Comparison of ENCODE assay signal across 15 cellular contexts in the genomic region with DNA sequence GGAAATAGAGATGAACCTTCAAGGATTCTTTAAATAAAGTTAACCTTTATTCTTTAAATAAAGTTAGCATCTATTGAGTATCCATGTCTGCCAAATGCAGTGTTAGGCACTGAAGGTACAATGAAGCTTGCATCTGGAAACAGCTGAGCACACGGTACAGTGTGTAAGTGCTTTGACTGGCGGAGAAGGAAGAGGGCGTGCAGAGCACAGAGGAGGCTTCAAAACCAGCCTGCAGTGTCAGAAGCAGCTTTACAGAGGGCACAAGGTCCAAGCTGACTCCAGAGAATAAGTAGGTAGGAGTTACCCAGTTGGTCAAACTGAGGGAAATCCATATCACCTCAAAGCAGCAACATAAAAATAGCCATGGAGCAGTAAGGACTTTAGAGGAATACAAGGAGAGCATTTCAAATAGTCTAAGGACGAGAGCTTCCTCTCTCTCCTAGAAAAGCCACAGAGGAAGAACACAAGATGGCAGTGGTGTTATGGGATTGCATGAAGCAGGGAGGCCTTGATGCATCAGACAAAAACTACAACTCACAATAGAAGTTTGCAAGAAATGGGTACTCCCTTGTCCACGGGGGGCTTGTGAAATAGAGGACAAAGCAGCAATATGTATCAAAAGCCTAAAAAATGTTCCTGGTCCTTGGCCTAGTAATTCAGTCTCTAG.
DNase-seq lines count a peak whose midpoint lies in the region; ATAC-seq, FAIRE-seq and TF ChIP-seq lines count a peak whose summit lies in the region.
"Had no signal": no experiment of that assay in that cellular context is flagged by ENCODE, and none has a peak within 500 bp of the region (broad histone marks: within the 10 kb centered on the region; RNA-seq: fewer than 3 reads in every experiment).

No MANE protein-coding gene starts in this region.

- H3K4me3 ChIP-seq in HEK293 (ENCODE audit: low read depth, low read length) = no peak overlapping the region
- no peak overlapping the region for H3K4me3 ChIP-seq in astrocyte (ENCODE audit: insufficient read depth, low read depth, low read length)
- no peak overlapping the region for H3K4me3 ChIP-seq in keratinocyte (ENCODE audit: control insufficient read depth in 2 of 3, extremely low read depth in 1 of 3, insufficient read depth in 2 of 3, low read depth in 1 of 3, low read length in 3 of 3)
- H3K4me3 ChIP-seq: dorsolateral prefrontal cortex, SK-N-MC had no signal

- CTCF ChIA-PET in HEK293 (lab: Yijun Ruan, JAX) = interaction anchor here (0.6 to 1.6 kb wide), 3 partner anchors 11 to 274 kb away, joined by 3 to 7 read pairs (median 5); no protein-coding TSS in a partner anchor

- H2AFZ ChIP-seq in astrocyte (ENCODE audit: low read depth, low read length) (no peak overlapping the region), keratinocyte (ENCODE audit: control insufficient read depth, low read length) (peak overlapping the region; percentile 81)

- H3K27me3 ChIP-seq in astrocyte (ENCODE audit: insufficient read depth, low read length) (no peaks in the 10 kb centered on the region), keratinocyte (ENCODE audit: control insufficient read depth, extremely low read depth, insufficient read depth, low read length) (no peaks in the 10 kb centered on the region)
- H3K27me3 ChIP-seq: dorsolateral prefrontal cortex had no signal

- H3K27ac ChIP-seq in HEK293 (ENCODE audit: extremely low read depth, low read depth, low read length) (no peak overlapping the region), astrocyte (ENCODE audit: low read depth, low read length) (no peak overlapping the region), keratinocyte (ENCODE audit: control insufficient read depth, insufficient read depth, low read length) (no peak overlapping the region)
- H3K27ac ChIP-seq: dorsolateral prefrontal cortex, SK-N-MC had no signal

- H3K27me3 Mint-ChIP-seq in astrocyte (ENCODE audit: low read depth, unreplicated experiment) = no peaks in the 10 kb centered on the region

- no peaks in the 10 kb centered on the region for H3K79me2 ChIP-seq in astrocyte (ENCODE audit: insufficient read depth, low read length)
- no peaks in the 10 kb centered on the region for H3K79me2 ChIP-seq in keratinocyte (ENCODE audit: control insufficient read depth, insufficient read depth, low read length)

- POLR2A ChIA-PET in HEK293 (lab: Yijun Ruan, JAX) = no interaction called here

- H3K4me2 ChIP-seq in astrocyte (ENCODE audit: low read length) (no peak overlapping the region), keratinocyte (ENCODE audit: control insufficient read depth, extremely low read depth, insufficient read depth, low read depth, low read length) (no peak overlapping the region)

- DNase-seq in AG20443 (ENCODE audit: low spot score) (peak; percentile 25), astrocyte (ENCODE audit: low read depth) (no peak), keratinocyte (ENCODE audit: low read depth, low spot score) (no peak), NCI-H524 treated with DMSO at 0.1 percent for 48 hours (lab: John Stamatoyannopoulos, UW) (no peak), HK-2 (ENCODE audit: unreplicated experiment) (no peak)
- DNase-seq in central memory CD4-positive, alpha-beta T cell = no peak
- DNase-seq: activated naive CD4-positive, alpha-beta T cell; dorsolateral prefrontal cortex; naive B cell; NCI-H2171 had no signal

- dilution Hi-C loops in keratinocyte (cut with MboI; ENCODE audit: extremely low pct_ligation_motif_present, low sequenced_read_pairs) = loop anchor here (5.0 kb wide), 1 partner anchor 132 kb away; no protein-coding TSS in a partner anchor

- no peak overlapping the region for H3K4me3 Mint-ChIP-seq in astrocyte (ENCODE audit: unreplicated experiment)
- H3K4me3 Mint-ChIP-seq: naive B cell; stimulated activated naive CD8-positive, alpha-beta T cell treated with anti-CD3 and anti-CD28 coated beads, Interleukin-15, Interleukin-2, amounts not matched to agents 100 ng/mL and 50 ng/mL, for 24 hours had no signal

- H3K4me1 ChIP-seq in HEK293 (ENCODE audit: control insufficient read depth, insufficient read depth, low read length) (no peaks in the 10 kb centered on the region), astrocyte (ENCODE audit: insufficient read depth, low read length) (no peaks in the 10 kb centered on the region), keratinocyte (ENCODE audit: control insufficient read depth, extremely low read depth, insufficient read depth, low read length) (peaks cover 24% of the 10 kb centered on the region)

- no peak overlapping the region for H3K27ac Mint-ChIP-seq in astrocyte (ENCODE audit: unreplicated experiment)
- H3K27ac Mint-ChIP-seq: stimulated activated naive CD8-positive, alpha-beta T cell treated with anti-CD3 and anti-CD28 coated beads, Interleukin-15, Interleukin-2, amounts not matched to agents 100 ng/mL and 50 ng/mL, for 24 hours had no signal

- peaks cover 5% of the 10 kb centered on the region for H3K4me1 Mint-ChIP-seq in astrocyte (ENCODE audit: low read depth, unreplicated experiment)
- H3K4me1 Mint-ChIP-seq: naive B cell had no signal

- peak; percentile 38; the same call in 1 of the 2 replicates for TF ChIP-seq CTCF in HEK293 (tag by site-specific recombination; IDR thresholded peaks at IDR 0.05)
- TF ChIP-seq CTCF in astrocyte (IDR thresholded peaks at IDR 0.05; ENCODE audit: insufficient read depth, low read depth, low read length) = peak; percentile 15
- peak; percentile 53 to 70 (median 63) for TF ChIP-seq CTCF in keratinocyte (optimal IDR thresholded peaks at IDR 0.05 in 1 of 3, IDR thresholded peaks at IDR 0.05 in 1 of 3, conservative IDR thresholded peaks at IDR 0.05 in 1 of 3; ENCODE audit: extremely low read depth in 1 of 3, insufficient read depth in 2 of 3, low read length in 3 of 3)

- FAIRE-seq in astrocyte (lab: Jason Lieb, UNC) = peak; percentile 23
- peak; percentile 87 for FAIRE-seq in keratinocyte (lab: Jason Lieb, UNC)
- FAIRE-seq: GM18507 had no signal

- H3K36me3 ChIP-seq in HEK293 (ENCODE audit: control insufficient read depth in 2 of 2, insufficient read depth in 1 of 2, low read length in 2 of 2) (no peaks in the 10 kb centered on the region), astrocyte (ENCODE audit: insufficient read depth, low read length) (no peaks in the 10 kb centered on the region), keratinocyte (ENCODE audit: control insufficient read depth in 2 of 2, extremely low read depth in 1 of 2, insufficient read depth in 2 of 2, low read length in 2 of 2) (no peaks in the 10 kb centered on the region)

- H3K9me3 ChIP-seq in HEK293 (ENCODE audit: control insufficient read depth, insufficient read depth, low read depth, low read length) = no peaks in the 10 kb centered on the region
- H3K9me3 ChIP-seq in astrocyte (ENCODE audit: insufficient read depth, low read depth, low read length) = no peaks in the 10 kb centered on the region
- no peaks in the 10 kb centered on the region for H3K9me3 ChIP-seq in keratinocyte (ENCODE audit: control insufficient read depth, low read depth, low read length)

- no peaks in the 10 kb centered on the region for H3K9me1 ChIP-seq in keratinocyte (ENCODE audit: control insufficient read depth, extremely low read depth, insufficient read depth, low read length)

- no peak overlapping the region for H3K9ac ChIP-seq in astrocyte (ENCODE audit: low read length)
- no peak overlapping the region for H3K9ac ChIP-seq in keratinocyte (ENCODE audit: control insufficient read depth, extremely low read depth, insufficient read depth, low read length)

- H3K9me3 Mint-ChIP-seq in astrocyte (ENCODE audit: unreplicated experiment) = peaks cover 6% of the 10 kb centered on the region
- H3K9me3 Mint-ChIP-seq: stimulated activated naive CD8-positive, alpha-beta T cell treated with anti-CD3 and anti-CD28 coated beads, Interleukin-15, Interleukin-2, amounts not matched to agents 100 ng/mL and 50 ng/mL, for 24 hours had no signal

- no peaks in the 10 kb centered on the region for H4K20me1 ChIP-seq in astrocyte (ENCODE audit: insufficient read depth, low read length)
- H4K20me1 ChIP-seq in keratinocyte (ENCODE audit: control insufficient read depth, extremely low read depth, insufficient read depth, low read length) = no peaks in the 10 kb centered on the region

- no peaks in the 10 kb centered on the region for H3K36me3 Mint-ChIP-seq in astrocyte (ENCODE audit: low read depth, unreplicated experiment)
- H3K36me3 Mint-ChIP-seq: naive B cell had no signal

- ATAC-seq in HG03095 (IDR thresholded peaks at IDR 0.05; ENCODE audit: unreplicated experiment) = no peak

TF ChIP-seq in HEK293, 187 proteins besides CTCF, POLR2A, EP300 and RAD21:
- peak; percentile 12; the same call in 1 of the 2 replicates for TF ChIP-seq ZNF654 (tag by site-specific recombination; IDR thresholded peaks at IDR 0.05; ENCODE audit: low read depth)
- TF ChIP-seq BCL11B (tag by site-specific recombination; IDR thresholded peaks at IDR 0.05; ENCODE audit: low read depth) = no peak
- no peak for TF ChIP-seq GFI1B (tag by site-specific recombination; IDR thresholded peaks at IDR 0.05)
- no peak for TF ChIP-seq PRDM1 (tag by site-specific recombination; IDR thresholded peaks at IDR 0.05)
- no peak for TF ChIP-seq GLIS1 (tag by site-specific recombination; IDR thresholded peaks at IDR 0.05)
- no peak for TF ChIP-seq ZNF426 (tag by site-specific recombination; IDR thresholded peaks at IDR 0.05)
- no peak for TF ChIP-seq ZNF596 (tag by site-specific recombination; IDR thresholded peaks at IDR 0.05)
- no peak for TF ChIP-seq ZNF423 (tag by site-specific recombination; IDR thresholded peaks at IDR 0.05)
